Comparison of ENCODE assay signal across 12 cellular contexts in the genomic region with DNA sequence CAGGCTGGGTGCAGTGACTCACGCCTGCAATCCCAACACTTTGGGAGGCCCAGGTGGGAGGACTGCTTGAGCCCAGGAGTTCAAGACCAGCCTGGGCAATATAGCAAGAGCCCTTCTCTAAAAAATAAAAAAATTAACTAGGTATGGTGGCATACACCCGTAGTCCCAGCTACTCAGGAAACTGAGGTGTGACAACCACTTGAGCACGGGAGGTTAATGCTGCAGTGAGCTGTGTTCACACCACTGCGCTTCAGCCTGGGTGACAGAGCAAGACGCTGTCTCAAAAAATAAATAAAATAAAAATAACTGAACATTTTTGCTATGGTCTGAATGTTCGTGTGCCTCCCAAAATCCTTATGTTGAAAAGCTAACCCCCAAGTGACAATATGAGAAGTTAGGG.
"Had no signal": no experiment of that assay in that cellular context is flagged by ENCODE, and none has a peak within 500 bp of the region (broad histone marks: within the 10 kb centered on the region; RNA-seq: fewer than 3 reads in every experiment).

No MANE protein-coding gene starts in this region.

- H3K27ac ChIP-seq: right atrium auricular region had no signal

- H3K4me1 ChIP-seq: right atrium auricular region had no signal

- H3K36me3 ChIP-seq: right atrium auricular region, upper lobe of left lung had no signal

- H3K4me3 Mint-ChIP-seq: activated CD4-positive, alpha-beta memory T cell treated with anti-CD3 and anti-CD28 coated beads, Interleukin-2, amount 10 ng/mL, durations not matched to agents 7 days and 5 days had no signal

- H3K27ac Mint-ChIP-seq: activated CD4-positive, alpha-beta memory T cell treated with anti-CD3 and anti-CD28 coated beads, Interleukin-2, amount 10 ng/mL, durations not matched to agents 7 days and 5 days had no signal

- DNase-seq: activated CD4-positive, alpha-beta memory T cell treated with anti-CD3 and anti-CD28 coated beads, Interleukin-2, amount 10 ng/mL, durations not matched to agents 7 days and 5 days; activated CD4-positive, alpha-beta T cell treated with anti-CD3 and anti-CD28 coated beads for 4 hours; activated CD8-positive, alpha-beta memory T cell treated with anti-CD3 and anti-CD28 coated beads, Interleukin-2, amount 50 U/mL, for 4 hours; activated naive CD4-positive, alpha-beta T cell; dorsolateral prefrontal cortex; islet precursor cell; stimulated activated CD4-positive, alpha-beta T cell treated with anti-CD3 and anti-CD28 coated beads, Interleukin-4, amount 100 ng/mL, for 24 hours; stimulated activated naive CD8-positive, alpha-beta T cell treated with anti-CD3 and anti-CD28 coated beads, Interleukin-15, amount 100 ng/mL, for 72 hours; T1000; upper lobe of left lung had no signal

- H3K27me3 Mint-ChIP-seq: activated CD4-positive, alpha-beta memory T cell treated with anti-CD3 and anti-CD28 coated beads, Interleukin-2, amount 10 ng/mL, durations not matched to agents 7 days and 5 days; stimulated activated naive CD8-positive, alpha-beta T cell treated with anti-CD3 and anti-CD28 coated beads, Interleukin-15, amount 100 ng/mL, for 72 hours had no signal

- H3K4me3 ChIP-seq: dorsolateral prefrontal cortex, right atrium auricular region, skin epidermis, upper lobe of left lung had no signal

- H3K27me3 ChIP-seq: dorsolateral prefrontal cortex, right atrium auricular region, upper lobe of left lung had no signal
